ENCODE assay signal across 8 cellular contexts in genomic region chr17:2337811-2338657, GRCh38. TPM values are rescaled to one million over a fixed set of nuclear protein-coding genes. Genes with fewer than 3 reads are reported as not detected.
DNase-seq lines count a peak whose midpoint lies in the region; TF ChIP-seq lines count a peak whose summit lies in the region.

No MANE protein-coding gene starts in this region.

- H3K4me3 Mint-ChIP-seq in MCF 10A (ENCODE audit: unreplicated experiment) = peak overlapping the region; percentile 96

- H3K4me1 ChIP-seq in skeletal muscle tissue (ENCODE audit: control insufficient read depth in 3 of 3, insufficient read depth in 3 of 3, low read length in 3 of 3) = peaks cover 16 to 36% (median 20%) of the 10 kb centered on the region in 3 donors

- POLR2A ChIA-PET in MCF 10A (lab: Yijun Ruan, JAX) = interaction anchor here (0.6 to 5.9 kb wide), 13 partner anchors 11 to 78 kb away, joined by 3 to 111 read pairs (median 4); partner anchors contain the start of genes SMG6 and SRR

- peaks cover 18% of the 10 kb centered on the region for H3K36me3 Mint-ChIP-seq in MCF 10A (ENCODE audit: insufficient read depth, unreplicated experiment)

- peak overlapping the region; percentile 72 to 99 (median 91) for H3K4me3 ChIP-seq in skeletal muscle tissue (ENCODE audit: low read length in 3 of 3)

- BruUV-seq in MCF 10A (replicated peaks; lab: Mats Ljungman, UMichigan) = no TSS peak

- H3K9me3 Mint-ChIP-seq in MCF 10A (ENCODE audit: unreplicated experiment) = no peaks in the 10 kb centered on the region

- DNase-seq in NCI-H1092 (lab: John Stamatoyannopoulos, UW) (peak; percentile 8), NCI-H1092 treated with DMSO at 0.1 percent for 48 hours (lab: John Stamatoyannopoulos, UW) (no peak), HT1080 (ENCODE audit: low read depth) (peak; percentile 57), T-helper 9 cell (peak; percentile 53), MCF 10A (ENCODE audit: unreplicated experiment) (peak; percentile 42), iPS-NIHi11 (ENCODE audit: low spot score) (peak; percentile 89), DMS79 (lab: John Stamatoyannopoulos, UW) (no peak)

- H3K27ac Mint-ChIP-seq in MCF 10A (ENCODE audit: low read depth, unreplicated experiment) = no peak overlapping the region

- H3K27me3 Mint-ChIP-seq in MCF 10A (ENCODE audit: insufficient read depth, unreplicated experiment) = no peaks in the 10 kb centered on the region

- H3K27me3 ChIP-seq in skeletal muscle tissue (ENCODE audit: control insufficient read depth in 3 of 3, insufficient read depth in 3 of 3, low read length in 3 of 3) = no peaks in the 10 kb centered on the region

- no peaks in the 10 kb centered on the region for H3K9me3 ChIP-seq in skeletal muscle tissue (ENCODE audit: control insufficient read depth in 3 of 3, low read length in 3 of 3)

- intact Hi-C loops in MCF 10A (cut with micrococcal nuclease) = no loop called here

- H3K4me1 Mint-ChIP-seq in MCF 10A (ENCODE audit: insufficient read depth, unreplicated experiment) = peaks cover 8% of the 10 kb centered on the region

- peak overlapping the region; percentile 72 to 93 (median 79) for H3K9ac ChIP-seq in skeletal muscle tissue (ENCODE audit: low read depth in 1 of 3, low read length in 3 of 3)

- no peak for TF ChIP-seq CTCF in MCF 10A (IDR thresholded peaks at IDR 0.05; ENCODE audit: unreplicated experiment)

- CTCF ChIA-PET in MCF 10A (lab: Yijun Ruan, JAX) = interaction anchor here (1.0 to 2.0 kb wide), 6 partner anchors 8 to 78 kb away, joined by 3 to 7 read pairs (median 3); no protein-coding TSS in a partner anchor

- peak overlapping the region; percentile 78 for H3K27ac ChIP-seq in skeletal muscle tissue (ENCODE audit: low read depth, low read length)

- H3K36me3 ChIP-seq in skeletal muscle tissue (ENCODE audit: control insufficient read depth in 3 of 3, insufficient read depth in 3 of 3, low read length in 3 of 3) = peaks cover 23 to 26% (median 23%) of the 10 kb centered on the region in 3 donors

RNA-seq across cellular contexts. Expression of gene SGSM2, which starts 0.7 kb away (rescaled TPM):
- 35.8 and 39.4 TPM in 2 replicates for total RNA-seq in HT1080 (2014; rRNA removed; shearing (Covaris generic))
- polyA plus RNA-seq in HT1080 (2015; cell fraction: cytosol; rRNA removed) = 15.1 and 15.6 TPM in 2 replicates
- 171 and 177 TPM in 2 replicates for polyA plus RNA-seq in HT1080 (2015; cell fraction: nucleus; rRNA removed)
- total RNA-seq in MCF 10A (2022) = 26.5 and 35.1 TPM in 2 replicates
- 19.8 TPM for total RNA-seq in skeletal muscle tissue

RNA-seq across cellular contexts. Expression of gene TSR1, which starts 1.8 kb away (rescaled TPM):
- 144 and 165 TPM in 2 replicates for total RNA-seq in HT1080 (2014; rRNA removed; shearing (Covaris generic))
- polyA plus RNA-seq in HT1080 (2015; cell fraction: cytosol; rRNA removed) = 79.6 and 88.6 TPM in 2 replicates
- 128 and 142 TPM in 2 replicates for polyA plus RNA-seq in HT1080 (2015; cell fraction: nucleus; rRNA removed)
- total RNA-seq in MCF 10A (2022) (44.3 and 61.5 TPM in 2 replicates), skeletal muscle tissue (26.1 TPM)

RNA-seq across cellular contexts. Expression of gene SRR, which starts 34.3 kb away (rescaled TPM):
- total RNA-seq in HT1080 (2014; rRNA removed; shearing (Covaris generic)) = 5.3 and 15.3 TPM in 2 replicates
- polyA plus RNA-seq in HT1080 (2015; cell fraction: cytosol; rRNA removed) = 7.3 and 13.6 TPM in 2 replicates
- 5.8 and 6.2 TPM in 2 replicates for polyA plus RNA-seq in HT1080 (2015; cell fraction: nucleus; rRNA removed)
- total RNA-seq in MCF 10A (2022) (7.7 and 16.6 TPM in 2 replicates), skeletal muscle tissue (17.2 TPM)

RNA-seq across cellular contexts. Expression of gene SMG6, which starts 34.4 kb away (rescaled TPM):
- total RNA-seq in HT1080 (2014; rRNA removed; shearing (Covaris generic)) = 42.8 and 43.9 TPM in 2 replicates
- 55.6 TPM in 2 replicates for polyA plus RNA-seq in HT1080 (2015; cell fraction: cytosol; rRNA removed)
- 54.3 and 58.0 TPM in 2 replicates for polyA plus RNA-seq in HT1080 (2015; cell fraction: nucleus; rRNA removed)
- total RNA-seq in MCF 10A (2022) = 17.0 and 23.2 TPM in 2 replicates
- 13.6 TPM for total RNA-seq in skeletal muscle tissue

Comparison
In these comparisons a context has a peak if more than half of its experiments do, and no peak if none do; other contexts are left out.
1. DNase-seq: peak in NCI-H1092 (single experiment), HT1080 (single experiment), T-helper 9 cell (single experiment), MCF 10A (single experiment) and iPS-NIHi11 (single experiment); none in NCI-H1092 treated with DMSO at 0.1 percent for 48 hours (single experiment) and DMS79 (single experiment).